ENCODE assay signal across 9 cellular contexts in genomic region chr5:83306572-83307241, GRCh38.
DNase-seq lines count a peak whose midpoint lies in the region; ATAC-seq and TF ChIP-seq lines count a peak whose summit lies in the region.
"Had no signal": no experiment of that assay in that cellular context is flagged by ENCODE, and none has a peak within 500 bp of the region (broad histone marks: within the 10 kb centered on the region; RNA-seq: fewer than 3 reads in every experiment).

No MANE protein-coding gene starts in this region.

- TF ChIP-seq CTCF in fibroblast of the aortic adventitia (IDR thresholded peaks at IDR 0.05; ENCODE audit: insufficient read depth, low read length): no peak

- ATAC-seq in GM19025 (IDR thresholded peaks at IDR 0.05; ENCODE audit: low read depth, unreplicated experiment) (peak; percentile 98), HG03039 (IDR thresholded peaks at IDR 0.05; ENCODE audit: unreplicated experiment) (peak; percentile 98)

- H3K4me3 ChIP-seq in fibroblast of the aortic adventitia (ENCODE audit: low read depth, low read length): peak overlapping the region; percentile 5
- H3K4me3 ChIP-seq: dorsolateral prefrontal cortex had no signal

- DNase-seq in Ammon's horn (ENCODE audit: low spot score) (peak; percentile 54), SIG-M5 (lab: John Stamatoyannopoulos, UW) (peak; percentile 98), fibroblast of the aortic adventitia (ENCODE audit: low read depth) (peak; percentile 94), renal cortical epithelial cell (ENCODE audit: low read depth) (peak; percentile 87)
- DNase-seq in activated effector memory CD4-positive, alpha-beta T cell treated with anti-CD3 and anti-CD28 coated beads, Interleukin-2, amount 50 U/mL, for 16 hours: no peak
- DNase-seq in effector CD4-positive, alpha-beta T cell: no peak

Comparison
In these comparisons a context has a peak if more than half of its experiments do, and no peak if none do; other contexts are left out.
1. DNase-seq: peak in Ammon's horn (single experiment), SIG-M5 (single experiment), fibroblast of the aortic adventitia (single experiment) and renal cortical epithelial cell (single experiment); none in activated effector memory CD4-positive, alpha-beta T cell treated with anti-CD3 and anti-CD28 coated beads, Interleukin-2, amount 50 U/mL, for 16 hours (single experiment) and effector CD4-positive, alpha-beta T cell (single experiment).